ENCODE assay signal across 11 cellular contexts in the genomic region with DNA sequence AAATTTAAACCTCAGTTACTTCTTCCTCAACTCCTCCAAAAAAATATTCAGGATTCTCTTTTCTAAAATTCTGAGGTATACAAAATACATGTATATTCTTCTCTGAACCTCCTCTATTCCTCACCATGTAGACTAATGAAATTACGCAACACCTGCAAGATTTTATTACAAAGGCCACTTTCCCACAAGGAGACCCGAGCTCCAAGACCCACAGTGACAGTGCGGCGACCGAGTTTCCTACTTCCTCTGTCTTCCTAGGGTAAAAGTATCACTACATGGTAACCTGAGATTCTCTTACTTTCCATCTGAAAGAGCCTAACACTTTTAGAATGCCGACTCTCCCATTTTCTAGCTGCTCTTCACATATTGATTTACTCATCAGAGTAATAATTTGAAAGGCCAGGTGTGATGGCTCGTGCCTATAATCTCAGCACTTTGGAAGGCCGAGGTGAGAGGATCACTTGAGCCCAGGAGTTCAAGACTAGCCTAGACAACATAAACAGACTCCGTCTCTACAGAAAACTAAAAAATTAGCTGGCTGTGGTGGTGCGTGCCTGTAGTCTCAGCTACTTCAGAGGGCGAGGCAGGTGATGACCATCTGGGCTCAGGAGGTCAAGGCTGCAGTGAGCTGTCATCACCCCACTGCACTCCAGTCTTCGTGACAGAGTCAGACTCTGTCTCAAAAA. TPM values are rescaled to one million over a fixed set of nuclear protein-coding genes. Genes with fewer than 3 reads are reported as not detected.
DNase-seq lines count a peak whose midpoint lies in the region; TF ChIP-seq lines count a peak whose summit lies in the region.
"Had no signal": no experiment of that assay in that cellular context is flagged by ENCODE, and none has a peak within 500 bp of the region (broad histone marks: within the 10 kb centered on the region; RNA-seq: fewer than 3 reads in every experiment).

No MANE protein-coding gene starts in this region.

- TF ChIP-seq CTCF in neutrophil (IDR thresholded peaks at IDR 0.05): no peak

- TF ChIP-seq RAD21 in Ishikawa (IDR thresholded peaks at IDR 0.05; ENCODE audit: low read depth): no peak

- H3K9me3 ChIP-seq in adipocyte (ENCODE audit: control insufficient read depth, low read length) (no peaks in the 10 kb centered on the region), neutrophil (no peaks in the 10 kb centered on the region)

- H3K27me3 ChIP-seq in adipocyte (replicated peaks; ENCODE audit: control insufficient read depth, insufficient read depth, low read length) (no peaks in the 10 kb centered on the region), neutrophil (no peaks in the 10 kb centered on the region)

- H3K4me1 ChIP-seq in adipocyte (ENCODE audit: control insufficient read depth, insufficient read depth, low read length) (peaks cover 38% of the 10 kb centered on the region), neutrophil (ENCODE audit: control insufficient read depth in 1 of 2, insufficient read depth in 1 of 2, low read depth in 1 of 2, low read length in 1 of 2) (peaks cover 83 to 86% of the 10 kb centered on the region in 2 experiments)

- H3K36me3 ChIP-seq in adipocyte (ENCODE audit: control insufficient read depth, insufficient read depth, low read length, severe bottlenecking): no peaks in the 10 kb centered on the region
- no peaks in the 10 kb centered on the region for H3K36me3 ChIP-seq in neutrophil

- no peak overlapping the region for H3K9ac ChIP-seq in adipocyte (ENCODE audit: low read length)

- H3K4me3 ChIP-seq in adipocyte (ENCODE audit: low read length): no peak overlapping the region
- no peak overlapping the region for H3K4me3 ChIP-seq in neutrophil (ENCODE audit: low read depth in 1 of 2, low read length in 1 of 2)

- peak; percentile 19 for DNase-seq in NCI-H146 (lab: John Stamatoyannopoulos, UW)
- no peak for DNase-seq in NCI-H146 treated with DMSO at 0.1 percent for 48 hours (lab: John Stamatoyannopoulos, UW; ENCODE audit: unreplicated experiment)
- peak; percentile 43 for DNase-seq in adipocyte (ENCODE audit: low read depth)
- DNase-seq in NCI-H510A (lab: John Stamatoyannopoulos, UW): no peak
- DNase-seq in NCI-H2196 (lab: John Stamatoyannopoulos, UW; ENCODE audit: unreplicated experiment): no peak
- DNase-seq in HT-29 (ENCODE audit: low spot score): no peak
- DNase-seq: effector CD4-positive, alpha-beta T cell; hippocampal formation; NCI-H2227 treated with DMSO at 0.1 percent for 48 hours had no signal

- no peak for TF ChIP-seq EP300 in Ishikawa (IDR thresholded peaks at IDR 0.05; ENCODE audit: borderline replicate concordance)

- H3K27ac ChIP-seq in neutrophil: peak overlapping the region; percentile 70

TF ChIP-seq in Ishikawa, 13 proteins besides CTCF, POLR2A, EP300 and RAD21:
- no peak for TF ChIP-seq YY1 (IDR thresholded peaks at IDR 0.05; ENCODE audit: low read depth)
- peak; percentile 77 for TF ChIP-seq CEBPB (IDR thresholded peaks at IDR 0.05)

RNA-seq across cellular contexts. Expression of a gene that starts 35.7 kb away (rescaled TPM):
- 14.1 and 14.4 TPM in 2 replicates for total RNA-seq in HT-29 (2014; rRNA removed; shearing (Covaris generic))

Comparison
In these comparisons a context has a peak if more than half of its experiments do, and no peak if none do; other contexts are left out.
1. DNase-seq: peak in NCI-H146 (single experiment) and adipocyte (single experiment); none in NCI-H146 treated with DMSO at 0.1 percent for 48 hours (single experiment), NCI-H510A (single experiment), NCI-H2196 (single experiment) and HT-29 (single experiment).